ENCODE assay signal across 13 cellular contexts in the genomic region with DNA sequence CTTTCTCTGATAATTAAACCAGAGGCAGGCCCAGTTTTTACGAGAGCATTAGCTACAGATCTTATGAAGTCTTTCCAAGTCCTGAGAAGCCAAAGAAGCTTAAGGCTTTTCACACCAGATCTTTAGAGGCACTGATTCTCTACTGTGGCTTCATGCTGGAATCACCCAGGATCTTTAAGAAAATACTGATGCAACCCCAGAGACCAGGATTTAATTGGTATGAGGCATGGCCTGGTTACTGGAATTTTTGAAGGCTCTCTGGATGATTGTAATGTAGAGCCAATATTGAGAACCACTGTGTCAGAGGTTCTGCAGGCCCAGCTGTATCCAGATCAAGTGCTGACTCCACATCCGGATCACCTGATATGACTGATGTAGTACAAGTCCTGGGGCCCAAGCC.
"Had no signal": no experiment of that assay in that cellular context is flagged by ENCODE, and none has a peak within 500 bp of the region (broad histone marks: within the 10 kb centered on the region; RNA-seq: fewer than 3 reads in every experiment).

No MANE protein-coding gene starts in this region.

- H3K27me3 Mint-ChIP-seq: activated naive CD8-positive, alpha-beta T cell had no signal

- H3K4me1 ChIP-seq: heart right ventricle, pancreas, tibial nerve had no signal

- ATAC-seq: activated T-cell treated with anti-CD3 and anti-CD28 coated beads, Interleukin-2, amount 50 U/mL, for 4 hours; esophagus mucosa; heart right ventricle; pancreas had no signal

- H3K36me3 ChIP-seq: brain microvascular endothelial cell, heart right ventricle, pancreas, tibial nerve had no signal

- H3K4me3 ChIP-seq: dorsolateral prefrontal cortex, heart right ventricle, pancreas, skin epidermis, tibial nerve had no signal

- DNase-seq: activated CD4-positive, alpha-beta T cell treated with anti-CD3 and anti-CD28 coated beads for 1 hour; activated CD4-positive, alpha-beta T cell treated with anti-CD3 and anti-CD28 coated beads, Interleukin-2, amount 50 U/mL, for 48 hours; activated effector memory CD4-positive, alpha-beta T cell treated with anti-CD3 and anti-CD28 coated beads, Interleukin-2, amount 50 U/mL, for 16 hours; activated T-cell treated with anti-CD3 and anti-CD28 coated beads, Interleukin-2, amount 50 U/mL, for 4 hours; brain microvascular endothelial cell; dorsolateral prefrontal cortex; heart right ventricle; pancreas had no signal

- H3K27ac ChIP-seq: brain microvascular endothelial cell, dorsolateral prefrontal cortex, heart right ventricle, pancreas, skin epidermis, tibial nerve had no signal

- H3K4me3 Mint-ChIP-seq: activated naive CD8-positive, alpha-beta T cell; activated T-cell treated with anti-CD3 and anti-CD28 coated beads, Interleukin-2, amount 50 U/mL, for 4 hours; nephron had no signal

- H3K27me3 ChIP-seq: brain microvascular endothelial cell, dorsolateral prefrontal cortex, heart right ventricle, pancreas, tibial nerve had no signal

- H3K9me3 ChIP-seq: pancreas, tibial nerve had no signal

- H3K27ac Mint-ChIP-seq: activated naive CD8-positive, alpha-beta T cell; nephron had no signal
